ENCODE assay signal across 1 cellular context in the genomic region with DNA sequence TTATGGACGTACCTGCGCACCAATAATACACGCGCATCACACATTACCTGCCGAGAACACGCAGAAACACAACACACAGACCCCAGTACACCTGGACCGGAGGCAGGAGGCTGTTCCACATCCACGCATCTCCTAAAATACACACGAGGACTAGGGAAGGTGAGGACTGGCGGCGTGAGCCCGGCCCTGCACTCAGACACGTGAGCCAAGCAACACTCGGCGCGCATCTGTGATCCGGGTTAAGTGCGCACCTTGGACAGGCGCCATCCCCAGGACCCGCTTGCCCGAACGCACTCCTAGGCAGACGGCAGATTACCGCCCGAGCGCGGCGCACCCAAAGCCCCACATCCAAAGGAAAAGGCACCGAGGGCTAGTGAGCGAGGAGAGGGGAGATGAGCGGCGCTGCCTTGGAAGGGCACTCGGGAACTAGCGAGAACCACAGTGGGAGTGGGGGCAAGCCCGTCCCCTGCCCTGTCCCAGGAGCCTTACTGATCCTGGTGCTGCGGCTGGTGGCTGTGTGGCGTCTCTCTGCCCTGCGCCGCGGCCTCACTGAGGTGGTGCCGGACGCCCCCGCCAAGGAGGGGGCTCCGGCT.
TF ChIP-seq lines count a peak whose summit lies in the region.

No MANE protein-coding gene starts in this region.

TF ChIP-seq in WTC11, 78 proteins besides CTCF, POLR2A, EP300 and RAD21 (continued from another document):
- TF ChIP-seq USF2 (CRISPR knock-in tag; IDR thresholded peaks at IDR 0.05) (peak; percentile 57), CBFB (CRISPR knock-in tag; IDR thresholded peaks at IDR 0.05; ENCODE audit: low read depth) (no peak), JUN (CRISPR knock-in tag; IDR thresholded peaks at IDR 0.05) (no peak), TEAD1 (CRISPR knock-in tag; IDR thresholded peaks at IDR 0.05) (0 out of 2 replicates have a peak, but pooled peaks have one; percentile 45), MAX (CRISPR knock-in tag; IDR thresholded peaks at IDR 0.05) (peak; percentile 74), USF1 (CRISPR knock-in tag; IDR thresholded peaks at IDR 0.05) (peak; percentile 65; the same call in 1 of the 2 replicates), ZNF219 (CRISPR knock-in tag; IDR thresholded peaks at IDR 0.05; ENCODE audit: borderline replicate concordance) (no peak), ATF2 (CRISPR knock-in tag; IDR thresholded peaks at IDR 0.05; ENCODE audit: borderline replicate concordance, low read depth) (0 out of 2 replicates have a peak, but pooled peaks have one; percentile 33), RELA (CRISPR knock-in tag; IDR thresholded peaks at IDR 0.05; ENCODE audit: borderline replicate concordance) (no peak), GTF2I (CRISPR knock-in tag; conservative IDR thresholded peaks at IDR 0.05) (0 out of 2 replicates have a peak, but pooled peaks have one; percentile 18), NR3C1 (CRISPR knock-in tag; conservative IDR thresholded peaks at IDR 0.05; ENCODE audit: low read depth) (no peak), TCF7 (CRISPR knock-in tag; IDR thresholded peaks at IDR 0.05; ENCODE audit: low read depth) (peak; percentile 57; the same call in 1 of the 2 replicates), FOXP1 (CRISPR knock-in tag; IDR thresholded peaks at IDR 0.05; ENCODE audit: borderline replicate concordance) (peak; percentile 83; the same call in 1 of the 2 replicates)
- TF ChIP-seq, protein P1, sequence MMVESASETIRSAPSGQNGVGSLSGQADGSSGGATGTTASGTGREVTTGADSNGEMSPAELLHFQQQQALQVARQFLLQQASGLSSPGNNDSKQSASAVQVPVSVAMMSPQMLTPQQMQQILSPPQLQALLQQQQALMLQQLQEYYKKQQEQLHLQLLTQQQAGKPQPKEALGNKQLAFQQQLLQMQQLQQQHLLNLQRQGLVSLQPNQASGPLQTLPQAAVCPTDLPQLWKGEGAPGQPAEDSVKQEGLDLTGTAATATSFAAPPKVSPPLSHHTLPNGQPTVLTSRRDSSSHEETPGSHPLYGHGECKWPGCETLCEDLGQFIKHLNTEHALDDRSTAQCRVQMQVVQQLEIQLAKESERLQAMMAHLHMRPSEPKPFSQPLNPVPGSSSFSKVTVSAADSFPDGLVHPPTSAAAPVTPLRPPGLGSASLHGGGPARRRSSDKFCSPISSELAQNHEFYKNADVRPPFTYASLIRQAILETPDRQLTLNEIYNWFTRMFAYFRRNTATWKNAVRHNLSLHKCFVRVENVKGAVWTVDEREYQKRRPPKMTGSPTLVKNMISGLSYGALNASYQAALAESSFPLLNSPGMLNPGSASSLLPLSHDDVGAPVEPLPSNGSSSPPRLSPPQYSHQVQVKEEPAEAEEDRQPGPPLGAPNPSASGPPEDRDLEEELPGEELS (CRISPR knock-in tag; IDR thresholded peaks at IDR 0.05): peak; percentile 44; the same call in 1 of the 2 replicates
- TF ChIP-seq, protein P2, sequence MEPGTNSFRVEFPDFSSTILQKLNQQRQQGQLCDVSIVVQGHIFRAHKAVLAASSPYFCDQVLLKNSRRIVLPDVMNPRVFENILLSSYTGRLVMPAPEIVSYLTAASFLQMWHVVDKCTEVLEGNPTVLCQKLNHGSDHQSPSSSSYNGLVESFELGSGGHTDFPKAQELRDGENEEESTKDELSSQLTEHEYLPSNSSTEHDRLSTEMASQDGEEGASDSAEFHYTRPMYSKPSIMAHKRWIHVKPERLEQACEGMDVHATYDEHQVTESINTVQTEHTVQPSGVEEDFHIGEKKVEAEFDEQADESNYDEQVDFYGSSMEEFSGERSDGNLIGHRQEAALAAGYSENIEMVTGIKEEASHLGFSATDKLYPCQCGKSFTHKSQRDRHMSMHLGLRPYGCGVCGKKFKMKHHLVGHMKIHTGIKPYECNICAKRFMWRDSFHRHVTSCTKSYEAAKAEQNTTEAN (CRISPR knock-in tag; IDR thresholded peaks at IDR 0.05): no peak; the same call in 1 of the 2 replicates
